In genomic region chr2:24132543-24132942, GRCh38 we compare ENCODE assay signal across 40 cellular contexts. TPM values are rescaled to one million over a fixed set of nuclear protein-coding genes. Genes with fewer than 3 reads are reported as not detected.
A peak's percentile ranks its signal among the peaks of the same experiment; 100 is the strongest.
DNase-seq lines count a peak whose midpoint lies in the region; ATAC-seq, FAIRE-seq and TF ChIP-seq lines count a peak whose summit lies in the region.
"Had no signal": no experiment of that assay in that cellular context is flagged by ENCODE, and none has a peak within 500 bp of the region (broad histone marks: within the 10 kb centered on the region; RNA-seq: fewer than 3 reads in every experiment).

No MANE protein-coding gene starts in this region.

- peaks cover 4% of the 10 kb centered on the region for H3K27me3 Mint-ChIP-seq in nephron progenitor cell (ENCODE audit: low read depth, poor library complexity)
- no peaks in the 10 kb centered on the region for H3K27me3 Mint-ChIP-seq in type B pancreatic cell
- H3K27me3 Mint-ChIP-seq in stimulated activated memory B cell treated with anti-CD40 and anti-IgM and Interleukin-4, amounts not matched to agents 10 μg/mL and 1 μg/mL and 100 μg/mL, for 72 hours: no peaks in the 10 kb centered on the region
- peaks cover 7% of the 10 kb centered on the region for H3K27me3 Mint-ChIP-seq in activated CD4-positive, alpha-beta memory T cell treated with anti-CD3 and anti-CD28 coated beads, Interleukin-2, amount 10 ng/mL, durations not matched to agents 7 days and 5 days
- H3K27me3 Mint-ChIP-seq: B cell; CD4-positive, alpha-beta memory T cell; CD4-positive, alpha-beta T cell; CD8-positive, alpha-beta memory T cell had no signal

- no peak for TF ChIP-seq RAD21 in K562 (CRISPR knock-in tag; conservative IDR thresholded peaks at IDR 0.05 in 1 of 2, IDR thresholded peaks at IDR 0.05 in 1 of 2)

- H4K20me1 ChIP-seq in K562 (replicated peaks; ENCODE audit: control insufficient read depth, insufficient read depth, low read length): no peaks in the 10 kb centered on the region
- H4K20me1 ChIP-seq: BLaER1; BLaER1 treated with 17β-estradiol and CSF1 and Interleukin-3, amounts not matched to agents 10 nM and 100 nM had no signal

- peaks cover 72% of the 10 kb centered on the region for H3K36me3 Mint-ChIP-seq in nephron progenitor cell (ENCODE audit: low read depth)
- H3K36me3 Mint-ChIP-seq in type B pancreatic cell: peaks cover 13% of the 10 kb centered on the region
- H3K36me3 Mint-ChIP-seq in stimulated activated memory B cell treated with anti-CD40 and anti-IgM and Interleukin-4, amounts not matched to agents 10 μg/mL and 1 μg/mL and 100 μg/mL, for 72 hours: peaks cover 19% of the 10 kb centered on the region
- H3K36me3 Mint-ChIP-seq in activated CD4-positive, alpha-beta memory T cell treated with anti-CD3 and anti-CD28 coated beads, Interleukin-2, amount 10 ng/mL, durations not matched to agents 7 days and 5 days (ENCODE audit: low read depth): peaks cover 3% of the 10 kb centered on the region

- H2AFZ ChIP-seq in K562 (ENCODE audit: low read depth, low read length): no peak overlapping the region

- DNase-seq in K562 (ENCODE audit: extremely low read depth in 1 of 4, low spot score in 3 of 4): no peak
- DNase-seq in nephron progenitor cell: no peak
- no peak for DNase-seq in type B pancreatic cell (ENCODE audit: extremely low spot score, unreplicated experiment)
- DNase-seq in activated CD4-positive, alpha-beta memory T cell treated with anti-CD3 and anti-CD28 coated beads, Interleukin-2, amount 10 ng/mL, durations not matched to agents 7 days and 5 days: no peak
- DNase-seq: 8988T; ACHN; AML-193; BE2C; C1 segment of cervical spinal cord; Caco-2; Calu3; CD4-positive, alpha-beta memory T cell; CD4-positive, alpha-beta T cell; CD4-positive, CD25-positive, alpha-beta regulatory T cell; CD8-positive, alpha-beta memory T cell; CD8-positive, alpha-beta T cell; COR-L47; DMS 273 treated with DMSO at 0.1 percent for 48 hours; DMS153; DMS53; DMS79; DMS79 treated with DMSO at 0.1 percent for 48 hours; DND-41; EL had no signal

- POLR2A ChIA-PET in HEK293 (lab: Yijun Ruan, JAX): no interaction called here
- POLR2A ChIA-PET in K562 (lab: Yijun Ruan, JAX): no interaction called here
- POLR2A ChIA-PET in activated CD4-positive, alpha-beta memory T cell treated with anti-CD3 and anti-CD28 coated beads, Interleukin-2, amount 10 ng/mL, durations not matched to agents 7 days and 5 days (lab: Charles Lee): no interaction called here

- H3K27ac Mint-ChIP-seq in nephron progenitor cell (peak overlapping the region; percentile 51), type B pancreatic cell (peak overlapping the region; percentile 43)
- H3K27ac Mint-ChIP-seq in stimulated activated memory B cell treated with anti-CD40 and anti-IgM and Interleukin-4, amounts not matched to agents 10 μg/mL and 1 μg/mL and 100 μg/mL, for 72 hours: no peak overlapping the region
- no peak overlapping the region for H3K27ac Mint-ChIP-seq in activated CD4-positive, alpha-beta memory T cell treated with anti-CD3 and anti-CD28 coated beads, Interleukin-2, amount 10 ng/mL, durations not matched to agents 7 days and 5 days
- H3K27ac Mint-ChIP-seq: B cell; CD14-positive monocyte; CD4-positive, alpha-beta memory T cell; CD4-positive, alpha-beta T cell; CD4-positive, CD25-positive, alpha-beta regulatory T cell; CD8-positive, alpha-beta memory T cell; CD8-positive, alpha-beta T cell had no signal

- intact Hi-C loops in K562 (cut with micrococcal nuclease): no loop called here

- WGBS in K562 (ENCODE audit: insufficient coverage, low coverage, missing lambda C conversion rate): 18% methylated on average over 3 of the region's 3 CpGs

- H3K9me3 ChIP-seq in HEK293 (ENCODE audit: control insufficient read depth, insufficient read depth, low read depth, low read length) (no peaks in the 10 kb centered on the region), K562 (replicated peaks; ENCODE audit: control insufficient read depth, insufficient read depth, low read depth, low read length) (no peaks in the 10 kb centered on the region)
- H3K9me3 ChIP-seq: BE2C, Caco-2 had no signal

- no peaks in the 10 kb centered on the region; a peak in 2 of 3 replicates for H3K36me3 ChIP-seq in HEK293 (ENCODE audit: control insufficient read depth in 2 of 2, insufficient read depth in 1 of 2, low read length in 2 of 2)
- H3K36me3 ChIP-seq in K562 (ENCODE audit: control insufficient read depth, insufficient read depth, low read length): no peaks in the 10 kb centered on the region
- H3K36me3 ChIP-seq: BE2C had no signal

- CTCF ChIA-PET in HEK293 (lab: Yijun Ruan, JAX) (interaction anchor here (0.5 to 1.0 kb wide), 2 partner anchors 10 to 352 kb away, joined by 3 to 4 read pairs; no protein-coding TSS in a partner anchor), K562 (lab: Yijun Ruan, JAX; ENCODE audit: low intra/inter-chr PET ratio) (no interaction called here)
- CTCF ChIA-PET in activated CD4-positive, alpha-beta memory T cell treated with anti-CD3 and anti-CD28 coated beads, Interleukin-2, amount 10 ng/mL, durations not matched to agents 7 days and 5 days (lab: Charles Lee): no interaction called here

- in situ Hi-C loops in K562 (cut with MboI): no loop called here

- H3K4me1 Mint-ChIP-seq in nephron progenitor cell (peaks cover 5% of the 10 kb centered on the region), type B pancreatic cell (ENCODE audit: unreplicated experiment) (no peaks in the 10 kb centered on the region)
- H3K4me1 Mint-ChIP-seq in stimulated activated memory B cell treated with anti-CD40 and anti-IgM and Interleukin-4, amounts not matched to agents 10 μg/mL and 1 μg/mL and 100 μg/mL, for 72 hours: no peaks in the 10 kb centered on the region
- no peaks in the 10 kb centered on the region for H3K4me1 Mint-ChIP-seq in activated CD4-positive, alpha-beta memory T cell treated with anti-CD3 and anti-CD28 coated beads, Interleukin-2, amount 10 ng/mL, durations not matched to agents 7 days and 5 days
- H3K4me1 Mint-ChIP-seq: B cell; CD4-positive, CD25-positive, alpha-beta regulatory T cell; CD8-positive, alpha-beta memory T cell had no signal

- H3K27me3 ChIP-seq in K562 (ENCODE audit: control insufficient read depth in 2 of 2, insufficient read depth in 2 of 2, low read length in 2 of 2): no peaks in the 10 kb centered on the region
- H3K27me3 ChIP-seq: BE2C; BLaER1; BLaER1 treated with 17β-estradiol and CSF1 and Interleukin-3, amounts not matched to agents 10 nM and 100 nM had no signal

- H3K27ac ChIP-seq in HEK293 (ENCODE audit: extremely low read depth, low read depth, low read length): no peak overlapping the region
- no peak overlapping the region for H3K27ac ChIP-seq in K562 (ENCODE audit: extremely low read depth, low read depth, low read length)
- H3K27ac ChIP-seq: 22Rv1; A549; BLaER1; BLaER1 treated with 17β-estradiol and CSF1 and Interleukin-3, amounts not matched to agents 10 nM and 100 nM; C4-2B had no signal

- H3K4me3 ChIP-seq in HEK293 (ENCODE audit: low read depth, low read length) (no peak overlapping the region), K562 (no peak overlapping the region)
- H3K4me3 ChIP-seq: A549; BLaER1; BLaER1 treated with 17β-estradiol and CSF1 and Interleukin-3, amounts not matched to agents 10 nM and 100 nM had no signal

- H3K9me3 Mint-ChIP-seq in nephron progenitor cell (peaks cover 37% of the 10 kb centered on the region), type B pancreatic cell (peaks cover 5% of the 10 kb centered on the region)
- H3K9me3 Mint-ChIP-seq in stimulated activated memory B cell treated with anti-CD40 and anti-IgM and Interleukin-4, amounts not matched to agents 10 μg/mL and 1 μg/mL and 100 μg/mL, for 72 hours: no peaks in the 10 kb centered on the region
- peaks cover 8% of the 10 kb centered on the region for H3K9me3 Mint-ChIP-seq in activated CD4-positive, alpha-beta memory T cell treated with anti-CD3 and anti-CD28 coated beads, Interleukin-2, amount 10 ng/mL, durations not matched to agents 7 days and 5 days

- TF ChIP-seq EP300 in K562 (IDR thresholded peaks at IDR 0.05; ENCODE audit: low read length): no peak

- no TSS peak for BruUV-seq in K562 (replicated peaks; lab: Mats Ljungman, UMichigan)

- no peak for TF ChIP-seq POLR2A in K562 (conservative IDR thresholded peaks at IDR 0.05)

- TF ChIP-seq CTCF in HEK293 (tag by site-specific recombination; IDR thresholded peaks at IDR 0.05) (no peak), K562 (IDR thresholded peaks at IDR 0.05 in 2 of 3, conservative IDR thresholded peaks at IDR 0.05 in 1 of 3; ENCODE audit: insufficient read depth in 2 of 3, low read depth in 1 of 3, low read length in 3 of 3) (no peak), nephron progenitor cell (IDR thresholded peaks at IDR 0.05) (no peak), type B pancreatic cell (conservative IDR thresholded peaks at IDR 0.05) (no peak)

- H3K4me3 Mint-ChIP-seq in nephron progenitor cell: no peak overlapping the region
- no peak overlapping the region for H3K4me3 Mint-ChIP-seq in type B pancreatic cell
- H3K4me3 Mint-ChIP-seq in stimulated activated memory B cell treated with anti-CD40 and anti-IgM and Interleukin-4, amounts not matched to agents 10 μg/mL and 1 μg/mL and 100 μg/mL, for 72 hours: no peak overlapping the region
- no peak overlapping the region for H3K4me3 Mint-ChIP-seq in activated CD4-positive, alpha-beta memory T cell treated with anti-CD3 and anti-CD28 coated beads, Interleukin-2, amount 10 ng/mL, durations not matched to agents 7 days and 5 days
- H3K4me3 Mint-ChIP-seq: B cell; CD14-positive monocyte; CD4-positive, alpha-beta memory T cell; CD4-positive, alpha-beta T cell; CD4-positive, CD25-positive, alpha-beta regulatory T cell; CD8-positive, alpha-beta memory T cell; CD8-positive, alpha-beta T cell had no signal

- H3K9me1 ChIP-seq in K562 (ENCODE audit: control insufficient read depth, insufficient read depth, low read length): no peaks in the 10 kb centered on the region

- H3K4me1 ChIP-seq in HEK293 (ENCODE audit: control insufficient read depth, insufficient read depth, low read length) (no peaks in the 10 kb centered on the region), K562 (replicated peaks in 1 of 2; ENCODE audit: control insufficient read depth in 2 of 2, insufficient read depth in 2 of 2, low read length in 2 of 2) (no peaks in the 10 kb centered on the region)
- H3K4me1 ChIP-seq: A549, BE2C, BLaER1, Caco-2 had no signal

- no peak for FAIRE-seq in K562 (lab: Jason Lieb, UNC)
- FAIRE-seq: A204.1, A549, D721Med had no signal

- no peak overlapping the region for H3K9ac ChIP-seq in K562 (ENCODE audit: insufficient read depth in 1 of 2, low read depth in 2 of 2, low read length in 2 of 2)
- H3K9ac ChIP-seq: BLaER1; BLaER1 treated with 17β-estradiol and CSF1 and Interleukin-3, amounts not matched to agents 10 nM and 100 nM had no signal

- H3K79me2 ChIP-seq in K562 (ENCODE audit: control insufficient read depth, insufficient read depth, low read length): no peaks in the 10 kb centered on the region

- ATAC-seq in K562: no peak
- no peak for ATAC-seq in stimulated activated memory B cell treated with anti-CD40 and anti-IgM and Interleukin-4, amounts not matched to agents 10 μg/mL and 1 μg/mL and 100 μg/mL, for 72 hours
- no peak for ATAC-seq in HG02642 (IDR thresholded peaks at IDR 0.05; ENCODE audit: poor library complexity, unreplicated experiment)
- ATAC-seq in GM21723 (IDR thresholded peaks at IDR 0.05; ENCODE audit: unreplicated experiment): no peak
- ATAC-seq: A549; CD8-positive, alpha-beta T cell had no signal

- H3K4me2 ChIP-seq in K562 (ENCODE audit: insufficient read depth, low read length): no peak overlapping the region
- H3K4me2 ChIP-seq: A549; BLaER1; BLaER1 treated with 17β-estradiol and CSF1 and Interleukin-3, amounts not matched to agents 10 nM and 100 nM had no signal

RNA-seq across cellular contexts. Expression of gene FAM228B, which starts 9.3 kb away (rescaled TPM):
- 5.1 and 10.9 TPM in 2 replicates for total RNA-seq in K562 (2011; cell fraction: chromatin; rRNA removed; ENCODE audit: low replicate concordance)
- 6.2 and 9.7 TPM in 2 replicates for total RNA-seq in K562 (2011; cell fraction: nucleolus; rRNA removed)
- total RNA-seq in K562 (2011; cell fraction: nucleoplasm; rRNA removed): 6.1 and 7.9 TPM in 2 replicates
- 1.9 and 2.0 TPM in 2 replicates for total RNA-seq in K562 (2014; rRNA removed)
- 2.7 and 3.7 TPM in 2 replicates for total RNA-seq in K562 (2014; rRNA removed; fragmentation: Illumina TruSeq; extraction: Trizol)
- 3.6 and 3.7 TPM in 2 replicates for total RNA-seq in K562 (2015; rRNA removed; fragmentation: Illumina TruSeq; extraction: Trizol)
- total RNA-seq in K562 (2021): 1.9 and 2.1 TPM in 2 replicates
- polyA plus RNA-seq in K562 (2011; rRNA removed): 3.5 and 4.1 TPM in 2 replicates
- polyA plus RNA-seq in K562 (2011; cell fraction: cytosol; rRNA removed): 0.78 and 0.97 TPM in 2 replicates
- 3.2 and 6.5 TPM in 2 replicates for polyA plus RNA-seq in K562 (2011; cell fraction: nucleus; rRNA removed)
- 3.2 and 12.5 TPM in 2 replicates for polyA plus RNA-seq in K562 (2012)
- polyA plus RNA-seq in K562 (2014; fragmentation: Illumina TruSeq; extraction: Trizol): 2.0 and 2.6 TPM in 2 replicates
- polyA plus RNA-seq in K562 (2014; fragmentation: Nextera tagmentation; extraction: Ambion mirVana): 1 to 10 TPM; 1.1 to 1.3 TPM
- polyA plus RNA-seq in K562 (2014; rRNA removed): 1.4 and 3.0 TPM in 2 replicates
- 3.6 and 7.8 TPM in 2 replicates for polyA minus RNA-seq in K562 (2011; rRNA and poly(A)+ RNA removed)
- polyA minus RNA-seq in K562 (2011; cell fraction: cytosol; rRNA and poly(A)+ RNA removed): 0.82 and 1.7 TPM in 2 replicates
- polyA minus RNA-seq in K562 (2011; cell fraction: nucleus; rRNA and poly(A)+ RNA removed): 5.7 and 10.3 TPM in 2 replicates
- total RNA-seq in type B pancreatic cell (ENCODE audit: low replicate concordance): 14.4 and 20.4 TPM in 2 replicates
- 1 to 10 TPM; 7.2 to 8.4 TPM for total RNA-seq in activated CD4-positive, alpha-beta memory T cell treated with anti-CD3 and anti-CD28 coated beads, Interleukin-2, amount 10 ng/mL, durations not matched to agents 7 days and 5 days

RNA-seq across cellular contexts. Expression of gene PFN4, which starts 9.4 kb away (rescaled TPM):
- total RNA-seq in K562 (2011; cell fraction: chromatin; rRNA removed; ENCODE audit: low replicate concordance): 0.39 TPM in 1 of 2 replicates, not detected in the other
- not detected in 2 replicates for total RNA-seq in K562 (2011; cell fraction: nucleolus; rRNA removed)
- not detected in 2 replicates for total RNA-seq in K562 (2011; cell fraction: nucleoplasm; rRNA removed)
- total RNA-seq in K562 (2014; rRNA removed) (0.45 and 0.65 TPM in 2 replicates), K562 (2014; rRNA removed; fragmentation: Illumina TruSeq; extraction: Trizol) (0.51 and 0.73 TPM in 2 replicates), K562 (2015; rRNA removed; fragmentation: Illumina TruSeq; extraction: Trizol) (0.41 and 0.54 TPM in 2 replicates), K562 (2021) (0.16 and 0.56 TPM in 2 replicates), type B pancreatic cell (ENCODE audit: low replicate concordance) (1.3 and 2.5 TPM in 2 replicates)
- polyA plus RNA-seq in K562 (2011; rRNA removed) (0.26 TPM in 1 of 2 replicates, not detected in the other), K562 (2014; fragmentation: Illumina TruSeq; extraction: Trizol) (0.31 TPM in 1 of 2 replicates, not detected in the other), K562 (2014; fragmentation: Nextera tagmentation; extraction: Ambion mirVana) (under 1 TPM; 0.07 to 0.15 TPM), K562 (2014; rRNA removed) (not detected in 2 replicates)
- polyA plus RNA-seq in K562 (2011; cell fraction: cytosol; rRNA removed): 0.18 TPM in 1 of 2 replicates, not detected in the other
- polyA plus RNA-seq in K562 (2011; cell fraction: nucleus; rRNA removed): 0.24 and 0.37 TPM in 2 replicates
- polyA plus RNA-seq in K562 (2012): 0.42 and 0.46 TPM in 2 replicates
- polyA minus RNA-seq in K562 (2011; rRNA and poly(A)+ RNA removed): not detected in 2 replicates
- polyA minus RNA-seq in K562 (2011; cell fraction: cytosol; rRNA and poly(A)+ RNA removed): not detected in 2 replicates
- 1.00 and 1.6 TPM in 2 replicates for polyA minus RNA-seq in K562 (2011; cell fraction: nucleus; rRNA and poly(A)+ RNA removed)
- not detected for total RNA-seq in activated CD4-positive, alpha-beta memory T cell treated with anti-CD3 and anti-CD28 coated beads, Interleukin-2, amount 10 ng/mL, durations not matched to agents 7 days and 5 days
- total RNA-seq: A673; CD4-positive, alpha-beta memory T cell; CD4-positive, alpha-beta T cell; CD4-positive, CD25-positive, alpha-beta regulatory T cell; CD8-positive, alpha-beta T cell had no signal
- polyA plus RNA-seq: CD14-positive monocyte; CD4-positive, alpha-beta memory T cell; CD4-positive, CD25-positive, alpha-beta regulatory T cell; CD8-positive, alpha-beta memory T cell had no signal

RNA-seq across cellular contexts. Expression of gene FAM228A, which starts 42.3 kb away (rescaled TPM):
- total RNA-seq in K562 (2011; cell fraction: chromatin; rRNA removed; ENCODE audit: low replicate concordance): not detected in 2 replicates
- total RNA-seq in K562 (2011; cell fraction: nucleolus; rRNA removed): not detected in 2 replicates
- 0.31 TPM in 1 of 2 replicates, not detected in the other for total RNA-seq in K562 (2011; cell fraction: nucleoplasm; rRNA removed)
- not detected in 2 replicates for total RNA-seq in K562 (2014; rRNA removed)
- total RNA-seq in K562 (2014; rRNA removed; fragmentation: Illumina TruSeq; extraction: Trizol): not detected in 2 replicates
- not detected in 2 replicates for total RNA-seq in K562 (2015; rRNA removed; fragmentation: Illumina TruSeq; extraction: Trizol)
- total RNA-seq in K562 (2021): not detected in 2 replicates
- polyA plus RNA-seq in K562 (2011; rRNA removed): not detected in 2 replicates
- polyA plus RNA-seq in K562 (2011; cell fraction: cytosol; rRNA removed): not detected in 2 replicates
- not detected in 2 replicates for polyA plus RNA-seq in K562 (2011; cell fraction: nucleus; rRNA removed)
- 0.07 TPM in 1 of 2 replicates, not detected in the other for polyA plus RNA-seq in K562 (2012)
- not detected in 2 replicates for polyA plus RNA-seq in K562 (2014; fragmentation: Illumina TruSeq; extraction: Trizol)
- polyA plus RNA-seq in K562 (2014; fragmentation: Nextera tagmentation; extraction: Ambion mirVana): not detected
- not detected in 2 replicates for polyA plus RNA-seq in K562 (2014; rRNA removed)
- polyA minus RNA-seq in K562 (2011; rRNA and poly(A)+ RNA removed): not detected in 2 replicates
- polyA minus RNA-seq in K562 (2011; cell fraction: cytosol; rRNA and poly(A)+ RNA removed): not detected in 2 replicates
- not detected in 2 replicates for polyA minus RNA-seq in K562 (2011; cell fraction: nucleus; rRNA and poly(A)+ RNA removed)
- not detected in 2 replicates for total RNA-seq in type B pancreatic cell (ENCODE audit: low replicate concordance)
- total RNA-seq in activated CD4-positive, alpha-beta memory T cell treated with anti-CD3 and anti-CD28 coated beads, Interleukin-2, amount 10 ng/mL, durations not matched to agents 7 days and 5 days: under 1 TPM in 1 of 2 experiments, not detected in 1; 0.23 TPM
- total RNA-seq: A172; A673; B cell; Caco-2; Calu3; CD4-positive, CD25-positive, alpha-beta regulatory T cell; CD8-positive, alpha-beta memory T cell; CD8-positive, alpha-beta T cell; Daoy had no signal
- polyA plus RNA-seq: CD4-positive, CD25-positive, alpha-beta regulatory T cell; CD8-positive, alpha-beta memory T cell had no signal

RNA-seq across cellular contexts. Expression of gene TP53I3, which starts 47.9 kb away (rescaled TPM):
- 4.6 and 9.4 TPM in 2 replicates for total RNA-seq in K562 (2011; cell fraction: chromatin; rRNA removed; ENCODE audit: low replicate concordance)
- total RNA-seq in K562 (2011; cell fraction: nucleolus; rRNA removed): 10.1 and 11.7 TPM in 2 replicates
- total RNA-seq in K562 (2011; cell fraction: nucleoplasm; rRNA removed): 1.7 and 5.0 TPM in 2 replicates
- total RNA-seq in K562 (2014; rRNA removed) (7.8 and 8.1 TPM in 2 replicates), K562 (2014; rRNA removed; fragmentation: Illumina TruSeq; extraction: Trizol) (3.3 and 3.9 TPM in 2 replicates), K562 (2015; rRNA removed; fragmentation: Illumina TruSeq; extraction: Trizol) (5.6 and 6.1 TPM in 2 replicates), K562 (2021) (6.1 and 8.2 TPM in 2 replicates), type B pancreatic cell (ENCODE audit: low replicate concordance) (63.4 and 74.0 TPM in 2 replicates)
- polyA plus RNA-seq in K562 (2011; rRNA removed) (4.2 and 4.6 TPM in 2 replicates), K562 (2014; fragmentation: Illumina TruSeq; extraction: Trizol) (4.8 and 5.7 TPM in 2 replicates), K562 (2014; fragmentation: Nextera tagmentation; extraction: Ambion mirVana) (1 to 10 TPM in 1 of 2 experiments, under 1 TPM in 1; 0.65 to 1.3 TPM), K562 (2014; rRNA removed) (9.5 and 10.3 TPM in 2 replicates)
- 4.6 and 6.8 TPM in 2 replicates for polyA plus RNA-seq in K562 (2011; cell fraction: cytosol; rRNA removed)
- 6.4 and 8.1 TPM in 2 replicates for polyA plus RNA-seq in K562 (2011; cell fraction: nucleus; rRNA removed)
- 6.5 and 13.8 TPM in 2 replicates for polyA plus RNA-seq in K562 (2012)
- 1.3 and 1.8 TPM in 2 replicates for polyA minus RNA-seq in K562 (2011; rRNA and poly(A)+ RNA removed)
- 1.1 and 2.1 TPM in 2 replicates for polyA minus RNA-seq in K562 (2011; cell fraction: cytosol; rRNA and poly(A)+ RNA removed)
- polyA minus RNA-seq in K562 (2011; cell fraction: nucleus; rRNA and poly(A)+ RNA removed): 3.4 and 5.4 TPM in 2 replicates
- 1 to 10 TPM; 2.7 to 2.9 TPM for total RNA-seq in activated CD4-positive, alpha-beta memory T cell treated with anti-CD3 and anti-CD28 coated beads, Interleukin-2, amount 10 ng/mL, durations not matched to agents 7 days and 5 days
- polyA plus RNA-seq: CD8-positive, alpha-beta memory T cell had no signal

RNA-seq across cellular contexts. Expression of gene SF3B6, which starts 56.4 kb away (rescaled TPM):
- 28.6 and 46.5 TPM in 2 replicates for total RNA-seq in K562 (2011; cell fraction: chromatin; rRNA removed; ENCODE audit: low replicate concordance)
- 30.5 and 30.9 TPM in 2 replicates for total RNA-seq in K562 (2011; cell fraction: nucleolus; rRNA removed)
- 44.7 and 47.3 TPM in 2 replicates for total RNA-seq in K562 (2011; cell fraction: nucleoplasm; rRNA removed)
- total RNA-seq in K562 (2014; rRNA removed) (170 and 188 TPM in 2 replicates), K562 (2014; rRNA removed; fragmentation: Illumina TruSeq; extraction: Trizol) (290 and 295 TPM in 2 replicates), K562 (2015; rRNA removed; fragmentation: Illumina TruSeq; extraction: Trizol) (257 and 279 TPM in 2 replicates), K562 (2021) (146 and 167 TPM in 2 replicates), type B pancreatic cell (ENCODE audit: low replicate concordance) (102 TPM in 2 replicates)
- polyA plus RNA-seq in K562 (2011; rRNA removed) (341 and 473 TPM in 2 replicates), K562 (2014; fragmentation: Illumina TruSeq; extraction: Trizol) (255 and 293 TPM in 2 replicates), K562 (2014; fragmentation: Nextera tagmentation; extraction: Ambion mirVana) (100 to 1,000 TPM; 535 to 591 TPM), K562 (2014; rRNA removed) (378 and 407 TPM in 2 replicates)
- 135 and 247 TPM in 2 replicates for polyA plus RNA-seq in K562 (2011; cell fraction: cytosol; rRNA removed)
- polyA plus RNA-seq in K562 (2011; cell fraction: nucleus; rRNA removed): 53.9 and 109 TPM in 2 replicates
- 183 and 224 TPM in 2 replicates for polyA plus RNA-seq in K562 (2012)
- polyA minus RNA-seq in K562 (2011; rRNA and poly(A)+ RNA removed): 126 and 127 TPM in 2 replicates
- 48.7 and 49.1 TPM in 2 replicates for polyA minus RNA-seq in K562 (2011; cell fraction: cytosol; rRNA and poly(A)+ RNA removed)
- 17.1 and 27.1 TPM in 2 replicates for polyA minus RNA-seq in K562 (2011; cell fraction: nucleus; rRNA and poly(A)+ RNA removed)
- 10 to 100 TPM; 87.4 to 88.2 TPM for total RNA-seq in activated CD4-positive, alpha-beta memory T cell treated with anti-CD3 and anti-CD28 coated beads, Interleukin-2, amount 10 ng/mL, durations not matched to agents 7 days and 5 days

Comparison
In these comparisons a context has a peak if more than half of its experiments do, and no peak if none do; other contexts are left out.
1. H3K27ac Mint-ChIP-seq: peak in nephron progenitor cell (single experiment) and type B pancreatic cell (single experiment); none in stimulated activated memory B cell treated with anti-CD40 and anti-IgM and Interleukin-4, amounts not matched to agents 10 μg/mL and 1 μg/mL and 100 μg/mL, for 72 hours (single experiment) and activated CD4-positive, alpha-beta memory T cell treated with anti-CD3 and anti-CD28 coated beads, Interleukin-2, amount 10 ng/mL, durations not matched to agents 7 days and 5 days (single experiment).
2. Of the 44 proteins assayed by ChIP-seq in both K562 and HEK293: peak only in K562: none; only in HEK293: SETDB1; in both: none; in neither: 43.